In genomic region chr13:44231786-44232516, GRCh38 we compare ENCODE assay signal across 9 cellular contexts.
DNase-seq lines count a peak whose midpoint lies in the region; ATAC-seq and TF ChIP-seq lines count a peak whose summit lies in the region.
"Had no signal": no experiment of that assay in that cellular context is flagged by ENCODE, and none has a peak within 500 bp of the region (broad histone marks: within the 10 kb centered on the region; RNA-seq: fewer than 3 reads in every experiment).

No MANE protein-coding gene starts in this region.

- no peaks in the 10 kb centered on the region for H3K27me3 ChIP-seq in iPS-18a (ENCODE audit: control insufficient read depth, insufficient read depth, low read length)
- no peaks in the 10 kb centered on the region for H3K27me3 ChIP-seq in tibial artery

- no peaks in the 10 kb centered on the region for H3K36me3 ChIP-seq in iPS-18a (ENCODE audit: control insufficient read depth, low read depth, low read length)
- H3K36me3 ChIP-seq in tibial artery = no peaks in the 10 kb centered on the region

- H3K27ac ChIP-seq in VCaP (peak overlapping the region; percentile 31), iPS-18a (ENCODE audit: low read length) (peak overlapping the region; percentile 84), tibial artery (peak overlapping the region; percentile 88)

- peaks cover 2% of the 10 kb centered on the region for H3K4me1 Mint-ChIP-seq in activated CD4-positive, alpha-beta T cell treated with anti-CD3 and anti-CD28 coated beads for 36 hours
- H3K4me1 Mint-ChIP-seq in activated CD4-positive, alpha-beta T cell treated with anti-CD3 and anti-CD28 coated beads, Interleukin-2, amount 10 ng/mL, durations not matched to agents 7 days and 5 days = no peaks in the 10 kb centered on the region
- H3K4me1 Mint-ChIP-seq in activated T-helper 2 cell treated with anti-CD3 and anti-CD28 coated beads, Interferon-gamma antibody, Interleukin-2, Interleukin-4, amounts not matched to agents 10 μg/mL and 5 μg/mL and 100 μg/mL, durations not matched to agents 14 hours and 24 hours and 36 hours (ENCODE audit: low read depth) = no peaks in the 10 kb centered on the region
- H3K4me1 Mint-ChIP-seq: naive B cell had no signal

- peak; percentile 47 for ATAC-seq in activated CD4-positive, alpha-beta T cell treated with anti-CD3 and anti-CD28 coated beads for 36 hours
- ATAC-seq in GM21717 (IDR thresholded peaks at IDR 0.05; ENCODE audit: unreplicated experiment) = no peak
- no peak for ATAC-seq in HG02763 (IDR thresholded peaks at IDR 0.05; ENCODE audit: unreplicated experiment)

- H3K9me3 Mint-ChIP-seq in activated CD4-positive, alpha-beta T cell treated with anti-CD3 and anti-CD28 coated beads for 36 hours (ENCODE audit: low read depth) = no peaks in the 10 kb centered on the region
- H3K9me3 Mint-ChIP-seq in activated CD4-positive, alpha-beta T cell treated with anti-CD3 and anti-CD28 coated beads, Interleukin-2, amount 10 ng/mL, durations not matched to agents 7 days and 5 days = no peaks in the 10 kb centered on the region
- no peaks in the 10 kb centered on the region for H3K9me3 Mint-ChIP-seq in activated T-helper 2 cell treated with anti-CD3 and anti-CD28 coated beads, Interferon-gamma antibody, Interleukin-2, Interleukin-4, amounts not matched to agents 10 μg/mL and 5 μg/mL and 100 μg/mL, durations not matched to agents 14 hours and 24 hours and 36 hours

- H3K27me3 Mint-ChIP-seq in activated CD4-positive, alpha-beta T cell treated with anti-CD3 and anti-CD28 coated beads for 36 hours = peaks cover 2% of the 10 kb centered on the region
- peaks cover 10% of the 10 kb centered on the region for H3K27me3 Mint-ChIP-seq in activated CD4-positive, alpha-beta T cell treated with anti-CD3 and anti-CD28 coated beads, Interleukin-2, amount 10 ng/mL, durations not matched to agents 7 days and 5 days
- H3K27me3 Mint-ChIP-seq in activated T-helper 2 cell treated with anti-CD3 and anti-CD28 coated beads, Interferon-gamma antibody, Interleukin-2, Interleukin-4, amounts not matched to agents 10 μg/mL and 5 μg/mL and 100 μg/mL, durations not matched to agents 14 hours and 24 hours and 36 hours (ENCODE audit: low read depth) = peaks cover 21% of the 10 kb centered on the region

- H3K4me3 ChIP-seq in iPS-18a (ENCODE audit: low read length) = no peak overlapping the region
- H3K4me3 ChIP-seq in tibial artery = no peak overlapping the region

- no peak overlapping the region for H3K27ac Mint-ChIP-seq in activated CD4-positive, alpha-beta T cell treated with anti-CD3 and anti-CD28 coated beads for 36 hours
- H3K27ac Mint-ChIP-seq in activated CD4-positive, alpha-beta T cell treated with anti-CD3 and anti-CD28 coated beads, Interleukin-2, amount 10 ng/mL, durations not matched to agents 7 days and 5 days = no peak overlapping the region
- H3K27ac Mint-ChIP-seq in activated T-helper 2 cell treated with anti-CD3 and anti-CD28 coated beads, Interferon-gamma antibody, Interleukin-2, Interleukin-4, amounts not matched to agents 10 μg/mL and 5 μg/mL and 100 μg/mL, durations not matched to agents 14 hours and 24 hours and 36 hours = no peak overlapping the region

- H3K36me3 Mint-ChIP-seq in activated CD4-positive, alpha-beta T cell treated with anti-CD3 and anti-CD28 coated beads for 36 hours (ENCODE audit: low read depth) = no peaks in the 10 kb centered on the region
- no peaks in the 10 kb centered on the region for H3K36me3 Mint-ChIP-seq in activated CD4-positive, alpha-beta T cell treated with anti-CD3 and anti-CD28 coated beads, Interleukin-2, amount 10 ng/mL, durations not matched to agents 7 days and 5 days (ENCODE audit: low read depth)
- H3K36me3 Mint-ChIP-seq in activated T-helper 2 cell treated with anti-CD3 and anti-CD28 coated beads, Interferon-gamma antibody, Interleukin-2, Interleukin-4, amounts not matched to agents 10 μg/mL and 5 μg/mL and 100 μg/mL, durations not matched to agents 14 hours and 24 hours and 36 hours (ENCODE audit: low read depth) = no peaks in the 10 kb centered on the region
- H3K36me3 Mint-ChIP-seq: naive B cell had no signal

- peak; percentile 15 for DNase-seq in activated CD4-positive, alpha-beta T cell treated with anti-CD3 and anti-CD28 coated beads for 36 hours
- DNase-seq in activated CD4-positive, alpha-beta T cell treated with anti-CD3 and anti-CD28 coated beads, Interleukin-2, amount 10 ng/mL, durations not matched to agents 7 days and 5 days = no peak
- peak; percentile 58 to 82 for DNase-seq in tibial artery
- no peak for DNase-seq in activated T-helper 2 cell treated with anti-CD3 and anti-CD28 coated beads, Interferon-gamma antibody, Interleukin-2, Interleukin-4, amounts not matched to agents 10 μg/mL and 5 μg/mL and 100 μg/mL, durations not matched to agents 14 hours and 24 hours and 36 hours (ENCODE audit: low spot score)
- DNase-seq: naive B cell had no signal

- no peak for TF ChIP-seq CTCF in VCaP (conservative IDR thresholded peaks at IDR 0.05)
- TF ChIP-seq CTCF in tibial artery (IDR thresholded peaks at IDR 0.05) = peak; percentile 13 to 33

- no peaks in the 10 kb centered on the region for H3K9me3 ChIP-seq in iPS-18a (ENCODE audit: control insufficient read depth, low read depth, low read length)
- H3K9me3 ChIP-seq in tibial artery = no peaks in the 10 kb centered on the region

- POLR2A ChIA-PET in activated CD4-positive, alpha-beta T cell treated with anti-CD3 and anti-CD28 coated beads for 36 hours (lab: Charles Lee) = no interaction called here
- POLR2A ChIA-PET in activated CD4-positive, alpha-beta T cell treated with anti-CD3 and anti-CD28 coated beads, Interleukin-2, amount 10 ng/mL, durations not matched to agents 7 days and 5 days (lab: Charles Lee) = interaction anchor here (0.6 kb wide), 1 partner anchor 167 kb away, joined by 4 read pairs; no protein-coding TSS in a partner anchor

- no peak overlapping the region for H3K4me3 Mint-ChIP-seq in activated CD4-positive, alpha-beta T cell treated with anti-CD3 and anti-CD28 coated beads for 36 hours
- no peak overlapping the region for H3K4me3 Mint-ChIP-seq in activated CD4-positive, alpha-beta T cell treated with anti-CD3 and anti-CD28 coated beads, Interleukin-2, amount 10 ng/mL, durations not matched to agents 7 days and 5 days
- no peak overlapping the region for H3K4me3 Mint-ChIP-seq in activated T-helper 2 cell treated with anti-CD3 and anti-CD28 coated beads, Interferon-gamma antibody, Interleukin-2, Interleukin-4, amounts not matched to agents 10 μg/mL and 5 μg/mL and 100 μg/mL, durations not matched to agents 14 hours and 24 hours and 36 hours (ENCODE audit: low read depth)

- no peak overlapping the region for H3K9ac ChIP-seq in iPS-18a (ENCODE audit: low read length)

- H3K4me1 ChIP-seq in iPS-18a (ENCODE audit: control insufficient read depth, low read depth, low read length) (peaks cover 14% of the 10 kb centered on the region), tibial artery (peaks cover 0 to 86% (median 35%) of the 10 kb centered on the region in 4 donors)

- CTCF ChIA-PET in activated CD4-positive, alpha-beta T cell treated with anti-CD3 and anti-CD28 coated beads for 36 hours (lab: Charles Lee) = interaction anchor here (1.1 kb wide), 2 partner anchors 9 to 42 kb away, joined by 3 read pairs; no protein-coding TSS in a partner anchor
- CTCF ChIA-PET in activated CD4-positive, alpha-beta T cell treated with anti-CD3 and anti-CD28 coated beads, Interleukin-2, amount 10 ng/mL, durations not matched to agents 7 days and 5 days (lab: Charles Lee) = no interaction called here

- intact Hi-C loops in activated CD4-positive, alpha-beta T cell treated with anti-CD3 and anti-CD28 coated beads for 36 hours (cut with DNase I, micrococcal nuclease) = no loop called here
- intact Hi-C loops in tibial artery (cut with DNase I; ENCODE audit: low total_unique reads) = loop anchor here (10.0 kb wide), 1 partner anchor 73 kb away; no protein-coding TSS in a partner anchor
- intact Hi-C loops in activated T-helper 2 cell treated with anti-CD3 and anti-CD28 coated beads, Interferon-gamma antibody, Interleukin-2, Interleukin-4, amounts not matched to agents 10 μg/mL and 5 μg/mL and 100 μg/mL, durations not matched to agents 14 hours and 24 hours and 36 hours (cut with micrococcal nuclease) = loop anchor here (5.0 kb wide), 1 partner anchor 35 kb away; no protein-coding TSS in a partner anchor

Comparison
In these comparisons a context has a peak if more than half of its experiments do, and no peak if none do; other contexts are left out.
1. DNase-seq: peak in activated CD4-positive, alpha-beta T cell treated with anti-CD3 and anti-CD28 coated beads for 36 hours (single experiment) and tibial artery (2 of 2); none in activated CD4-positive, alpha-beta T cell treated with anti-CD3 and anti-CD28 coated beads, Interleukin-2, amount 10 ng/mL, durations not matched to agents 7 days and 5 days (single experiment) and activated T-helper 2 cell treated with anti-CD3 and anti-CD28 coated beads, Interferon-gamma antibody, Interleukin-2, Interleukin-4, amounts not matched to agents 10 μg/mL and 5 μg/mL and 100 μg/mL, durations not matched to agents 14 hours and 24 hours and 36 hours (single experiment).
2. H3K27ac ChIP-seq: peak in every context shown above with its lines; median percentile 88 in tibial artery; 84 in iPS-18a; 31 in VCaP.
3. intact Hi-C loops: an anchor here in tibial artery (10.0 kb wide) and activated T-helper 2 cell treated with anti-CD3 and anti-CD28 coated beads, Interferon-gamma antibody, Interleukin-2, Interleukin-4, amounts not matched to agents 10 μg/mL and 5 μg/mL and 100 μg/mL, durations not matched to agents 14 hours and 24 hours and 36 hours (5.0 kb wide); none called in activated CD4-positive, alpha-beta T cell treated with anti-CD3 and anti-CD28 coated beads for 36 hours.